ENCODE assay signal across 8 cellular contexts in genomic region chr17:37358830-37359681, GRCh38. TPM values are rescaled to one million over a fixed set of nuclear protein-coding genes. Genes with fewer than 3 reads are reported as not detected.
A peak's percentile ranks its signal among the peaks of the same experiment; 100 is the strongest.
DNase-seq lines count a peak whose midpoint lies in the region; ATAC-seq and TF ChIP-seq lines count a peak whose summit lies in the region.

No MANE protein-coding gene starts in this region.

- peak overlapping the region; percentile 73 for H2AFZ ChIP-seq in mammary epithelial cell (ENCODE audit: low read depth, low read length)

- peak overlapping the region; percentile 73 for H3K4me2 ChIP-seq in mammary epithelial cell (ENCODE audit: insufficient read depth, low read depth, low read length)

- H3K4me3 ChIP-seq in AG04450 (ENCODE audit: low read depth, low read length) = peak overlapping the region; percentile 78
- peak overlapping the region; percentile 98 for H3K4me3 ChIP-seq in WERI-Rb-1 (ENCODE audit: low read depth, low read length)
- H3K4me3 ChIP-seq in mammary epithelial cell (replicated peaks in 1 of 3; ENCODE audit: insufficient read depth in 1 of 3, low read depth in 2 of 3, low read length in 3 of 3) = peak overlapping the region; percentile 73 to 86 (median 80)

- no TSS peak for BruUV-seq in mammary epithelial cell (replicated peaks; lab: Mats Ljungman, UMichigan)

- H3K4me1 Mint-ChIP-seq in immature natural killer cell = peaks cover 16 to 18% of the 10 kb centered on the region in 2 donors

- intact Hi-C loops in mammary epithelial cell (cut with micrococcal nuclease) = no loop called here

- H3K36me3 ChIP-seq in WERI-Rb-1 (peaks cover 19% of the 10 kb centered on the region), mammary epithelial cell (ENCODE audit: insufficient read depth, low read length) (no peaks in the 10 kb centered on the region)

- CTCF ChIA-PET in AG04450 (lab: Charles Lee) (interaction anchor here (0.5 to 4.7 kb wide), 6 partner anchors 9 to 405 kb away, joined by 3 to 51 read pairs (median 4); no protein-coding TSS in a partner anchor), mammary epithelial cell (lab: Charles Lee; ENCODE audit: low non-redundant PET) (no interaction called here)

- H3K36me3 Mint-ChIP-seq in immature natural killer cell = no peaks in the 10 kb centered on the region

- in situ Hi-C loops in mammary epithelial cell (cut with MboI; ENCODE audit: low sequenced_read_pairs in 2 of 2) = loop anchor here in 1 of 2 donors (25.0 kb wide), 1 partner anchor 722 kb away; no protein-coding TSS in a partner anchor

- H3K4me3 Mint-ChIP-seq in immature natural killer cell = peak overlapping the region; percentile 77 to 91 (median 85)

- TF ChIP-seq CTCF in AG04450 (IDR thresholded peaks at IDR 0.05; ENCODE audit: low read depth, low read length) (peak; percentile 22; the same call in 1 of the 2 replicates), WERI-Rb-1 (IDR thresholded peaks at IDR 0.05; ENCODE audit: low read depth, low read length) (0 out of 2 replicates have a peak, but pooled peaks have one; percentile 14), mammary epithelial cell (conservative IDR thresholded peaks at IDR 0.05 in 1 of 2, IDR thresholded peaks at IDR 0.05 in 1 of 2; ENCODE audit: extremely low read depth in 1 of 2, insufficient read depth in 1 of 2, low read depth in 1 of 2, low read length in 2 of 2) (no peak)

- WGBS in mammary epithelial cell (ENCODE audit: low coverage, missing lambda C conversion rate) = no CpG with 5 or more reads among the region's 88 CpGs

- peaks cover 43% of the 10 kb centered on the region for H3K4me1 ChIP-seq in mammary epithelial cell (ENCODE audit: insufficient read depth, low read length)

- H3K27me3 ChIP-seq in AG04450 (ENCODE audit: control insufficient read depth, insufficient read depth, low read length) (no peaks in the 10 kb centered on the region), WERI-Rb-1 (ENCODE audit: insufficient read depth, low read depth, severe bottlenecking) (no peaks in the 10 kb centered on the region), mammary epithelial cell (ENCODE audit: insufficient read depth, low read length) (no peaks in the 10 kb centered on the region)

- peak; percentile 64 for DNase-seq in AG04450 (ENCODE audit: low read depth, low spot score)
- DNase-seq in NCI-H2196 (lab: John Stamatoyannopoulos, UW; ENCODE audit: unreplicated experiment) = peak; percentile 90
- DNase-seq in WERI-Rb-1 = peak; percentile 97
- DNase-seq in mammary epithelial cell = peak; percentile 90
- peak; percentile 94 to 95 (median 95) for DNase-seq in immature natural killer cell
- DNase-seq in smooth muscle cell of the brain vasculature (ENCODE audit: low read depth, low spot score) = peak; percentile 88

- peak; percentile 82 for ATAC-seq in GM18868 (IDR thresholded peaks at IDR 0.05; ENCODE audit: unreplicated experiment)
- ATAC-seq in HG03103 (IDR thresholded peaks at IDR 0.05; ENCODE audit: low read depth, unreplicated experiment) = peak; percentile 84

- H3K27ac ChIP-seq in AG04450 (ENCODE audit: low read depth, low read length) (peak overlapping the region; percentile 61), WERI-Rb-1 (peak overlapping the region; percentile 91), mammary epithelial cell (ENCODE audit: insufficient read depth, low read depth, low read length) (peak overlapping the region; percentile 48)

- H3K9ac ChIP-seq in mammary epithelial cell (ENCODE audit: insufficient read depth, low read length) = peak overlapping the region; percentile 62

- POLR2A ChIA-PET in AG04450 (lab: Yijun Ruan, JAX) = interaction anchor here (0.6 to 1.6 kb wide), 7 partner anchors 8 to 86 kb away, joined by 3 to 6 read pairs (median 3); no protein-coding TSS in a partner anchor

- dilution Hi-C loops in mammary epithelial cell (cut with HindIII; ENCODE audit: low sequenced_read_pairs) = no loop called here

- no peaks in the 10 kb centered on the region for H3K9me3 Mint-ChIP-seq in immature natural killer cell

- peaks cover 48% of the 10 kb centered on the region for H3K79me2 ChIP-seq in mammary epithelial cell (ENCODE audit: insufficient read depth, low read length)

- H3K27ac Mint-ChIP-seq in immature natural killer cell = peak overlapping the region; percentile 85 to 94 (median 90)

- H3K27me3 Mint-ChIP-seq in immature natural killer cell (ENCODE audit: low read depth in 3 of 3) = peaks cover 0 to 3% (median 0%) of the 10 kb centered on the region in 3 donors

- H4K20me1 ChIP-seq in mammary epithelial cell (ENCODE audit: insufficient read depth, low read length) = peaks cover 2% of the 10 kb centered on the region

- no peaks in the 10 kb centered on the region; the same call in 1 of the 2 replicates for H3K9me3 ChIP-seq in AG04450 (ENCODE audit: control insufficient read depth, insufficient read depth, low read length)
- no peaks in the 10 kb centered on the region for H3K9me3 ChIP-seq in WERI-Rb-1 (ENCODE audit: severe bottlenecking)
- no peaks in the 10 kb centered on the region for H3K9me3 ChIP-seq in mammary epithelial cell (replicated peaks; ENCODE audit: insufficient read depth, low read length)

RNA-seq across cellular contexts. Expression of gene C17orf78, which starts 16.7 kb away (rescaled TPM):
- polyA plus RNA-seq in AG04450 (2011; rRNA removed) (not detected in 2 replicates), mammary epithelial cell (not detected), immature natural killer cell (not detected)
- not detected in 2 replicates for polyA minus RNA-seq in AG04450 (2011; rRNA and poly(A)+ RNA removed)
- not detected for total RNA-seq in mammary epithelial cell
- polyA minus RNA-seq in mammary epithelial cell = not detected

RNA-seq across cellular contexts. Expression of gene ACACA, which starts 47.6 kb away (rescaled TPM):
- polyA plus RNA-seq in AG04450 (2011; rRNA removed) = 53.6 and 57.9 TPM in 2 replicates
- polyA minus RNA-seq in AG04450 (2011; rRNA and poly(A)+ RNA removed) = 161 and 163 TPM in 2 replicates
- total RNA-seq in mammary epithelial cell = 100 to 1,000 TPM in 1 of 2 donors, 10 to 100 TPM in 1; 74.3 to 121 TPM
- polyA plus RNA-seq in mammary epithelial cell = 54.9 TPM
- 338 TPM for polyA minus RNA-seq in mammary epithelial cell
- polyA plus RNA-seq in immature natural killer cell = 1 to 10 TPM; 3.3 to 7.0 (median 3.9) TPM

RNA-seq across cellular contexts. Expression of gene TADA2A, which starts 47.6 kb away (rescaled TPM):
- 18.1 and 21.4 TPM in 2 replicates for polyA plus RNA-seq in AG04450 (2011; rRNA removed)
- polyA minus RNA-seq in AG04450 (2011; rRNA and poly(A)+ RNA removed) = 32.6 and 32.8 TPM in 2 replicates
- total RNA-seq in mammary epithelial cell = 10 to 100 TPM; 10.3 to 19.1 TPM
- polyA plus RNA-seq in mammary epithelial cell = 10.3 TPM
- 37.5 TPM for polyA minus RNA-seq in mammary epithelial cell
- 10 to 100 TPM in 1 of 3 donors, 1 to 10 TPM in 2; 3.3 to 16.0 (median 4.0) TPM for polyA plus RNA-seq in immature natural killer cell

Comparison
In these comparisons a context has a peak if more than half of its experiments do, and no peak if none do; other contexts are left out.
1. Peak in every context shown above with its lines: DNase-seq, ATAC-seq, H3K4me3 ChIP-seq and H3K27ac ChIP-seq.
2. CTCF ChIP-seq: peak in AG04450 (single experiment) and WERI-Rb-1 (single experiment); none in mammary epithelial cell (0 of 2).